1 cellular context compared by ENCODE assay signal in the genomic region with DNA sequence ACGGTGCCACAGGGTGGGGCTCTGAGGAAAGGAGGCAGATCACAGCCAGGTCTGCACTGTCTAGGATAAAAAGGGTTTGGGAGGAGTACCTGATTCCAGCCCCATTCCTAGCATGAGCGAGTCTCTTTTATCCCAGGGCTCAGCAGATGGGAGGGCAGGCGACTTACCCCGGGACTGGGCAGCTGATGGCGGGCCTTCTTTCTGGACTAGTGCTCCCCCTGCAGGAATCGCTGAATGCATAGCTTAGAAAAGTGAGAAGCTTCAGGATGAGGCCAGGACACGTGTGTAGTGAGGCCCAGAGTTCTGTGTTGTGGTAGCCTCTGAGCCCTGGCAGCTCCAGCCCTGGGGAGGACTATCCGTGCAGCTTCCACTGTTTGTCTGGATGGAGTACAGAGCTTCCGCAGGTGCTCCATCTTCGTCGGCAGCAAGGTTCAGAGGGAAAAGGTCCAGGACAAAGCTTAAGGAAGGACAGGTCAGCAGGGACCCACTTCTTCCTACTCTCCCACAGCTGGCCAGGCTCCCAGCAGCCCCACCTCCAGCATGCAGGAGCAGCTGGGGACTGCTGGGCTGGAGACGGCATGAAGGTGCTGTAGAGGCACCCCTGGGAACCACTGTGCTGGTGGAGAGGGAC.
TF ChIP-seq lines count a peak whose summit lies in the region.

No MANE protein-coding gene starts in this region.

TF ChIP-seq in SK-N-SH treated with all-trans-retinoic acid at 6 μM for 48 hours, 23 proteins besides CTCF, POLR2A, EP300 and RAD21 (continued from another document):
- TF ChIP-seq, protein P1, sequence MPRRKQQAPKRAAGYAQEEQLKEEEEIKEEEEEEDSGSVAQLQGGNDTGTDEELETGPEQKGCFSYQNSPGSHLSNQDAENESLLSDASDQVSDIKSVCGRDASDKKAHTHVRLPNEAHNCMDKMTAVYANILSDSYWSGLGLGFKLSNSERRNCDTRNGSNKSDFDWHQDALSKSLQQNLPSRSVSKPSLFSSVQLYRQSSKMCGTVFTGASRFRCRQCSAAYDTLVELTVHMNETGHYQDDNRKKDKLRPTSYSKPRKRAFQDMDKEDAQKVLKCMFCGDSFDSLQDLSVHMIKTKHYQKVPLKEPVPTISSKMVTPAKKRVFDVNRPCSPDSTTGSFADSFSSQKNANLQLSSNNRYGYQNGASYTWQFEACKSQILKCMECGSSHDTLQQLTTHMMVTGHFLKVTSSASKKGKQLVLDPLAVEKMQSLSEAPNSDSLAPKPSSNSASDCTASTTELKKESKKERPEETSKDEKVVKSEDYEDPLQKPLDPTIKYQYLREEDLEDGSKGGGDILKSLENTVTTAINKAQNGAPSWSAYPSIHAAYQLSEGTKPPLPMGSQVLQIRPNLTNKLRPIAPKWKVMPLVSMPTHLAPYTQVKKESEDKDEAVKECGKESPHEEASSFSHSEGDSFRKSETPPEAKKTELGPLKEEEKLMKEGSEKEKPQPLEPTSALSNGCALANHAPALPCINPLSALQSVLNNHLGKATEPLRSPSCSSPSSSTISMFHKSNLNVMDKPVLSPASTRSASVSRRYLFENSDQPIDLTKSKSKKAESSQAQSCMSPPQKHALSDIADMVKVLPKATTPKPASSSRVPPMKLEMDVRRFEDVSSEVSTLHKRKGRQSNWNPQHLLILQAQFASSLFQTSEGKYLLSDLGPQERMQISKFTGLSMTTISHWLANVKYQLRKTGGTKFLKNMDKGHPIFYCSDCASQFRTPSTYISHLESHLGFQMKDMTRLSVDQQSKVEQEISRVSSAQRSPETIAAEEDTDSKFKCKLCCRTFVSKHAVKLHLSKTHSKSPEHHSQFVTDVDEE (CRISPR knock-in tag; IDR thresholded peaks at IDR 0.05), result no peak
TF ChIP-seq in SK-N-SH treated with all-trans-retinoic acid at 6 μM for 48 hours: peak in this region for 0.
